In the genomic region with DNA sequence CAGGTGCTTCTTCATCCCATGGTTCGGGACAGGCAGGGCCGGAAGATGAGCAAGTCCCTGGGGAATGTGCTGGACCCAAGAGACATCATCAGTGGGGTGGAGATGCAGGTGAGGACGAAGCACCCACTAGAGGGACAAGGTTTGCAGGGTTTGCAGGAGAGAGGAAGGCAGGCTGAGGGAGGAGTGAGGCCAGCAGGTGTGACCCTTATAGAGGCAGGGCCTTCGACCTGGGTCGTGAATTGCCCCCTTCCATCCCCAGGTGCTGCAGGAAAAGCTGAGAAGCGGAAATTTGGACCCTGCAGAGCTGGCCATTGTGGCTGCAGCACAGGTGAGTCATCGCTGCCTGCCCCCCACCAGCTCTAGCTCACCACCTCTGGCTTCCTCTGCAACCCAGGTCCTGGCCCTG, we compare ENCODE assay signal across 29 cellular contexts. TPM values are rescaled to one million over a fixed set of nuclear protein-coding genes. Genes with fewer than 3 reads are reported as not detected.
DNase-seq lines count a peak whose midpoint lies in the region; ATAC-seq, FAIRE-seq and TF ChIP-seq lines count a peak whose summit lies in the region.
"Had no signal": no experiment of that assay in that cellular context is flagged by ENCODE, and none has a peak within 500 bp of the region (broad histone marks: within the 10 kb centered on the region; RNA-seq: fewer than 3 reads in every experiment).

No MANE protein-coding gene starts in this region.

- no TSS peak for BruUV-seq in Caco-2 (replicated peaks; lab: Mats Ljungman, UMichigan)
- BruUV-seq in HCT116 (replicated peaks; lab: Mats Ljungman, UMichigan): no TSS peak

- CTCF ChIA-PET in Caco-2 (lab: Charles Lee): no interaction called here
- CTCF ChIA-PET in HCT116 (lab: Charles Lee): no interaction called here

- H3K27ac ChIP-seq in HCT116 (ENCODE audit: low read depth, low read length) (no peak overlapping the region), right atrium auricular region (no peak overlapping the region)
- H3K27ac ChIP-seq: ascending aorta, parathyroid adenoma, thoracic aorta had no signal

- H3K9me3 Mint-ChIP-seq in Caco-2 (ENCODE audit: unreplicated experiment): no peaks in the 10 kb centered on the region
- H3K9me3 Mint-ChIP-seq: central memory CD8-positive, alpha-beta T cell; IgD-negative memory B cell; natural killer cell had no signal

- POLR2A ChIA-PET in Caco-2 (lab: Charles Lee) (no interaction called here), HCT116 (lab: Charles Lee) (no interaction called here)

- no peaks in the 10 kb centered on the region for H3K79me2 ChIP-seq in HCT116 (ENCODE audit: insufficient read depth, low read length)
- H3K79me2 ChIP-seq: parathyroid adenoma had no signal

- no peak for FAIRE-seq in bronchial epithelial cell (lab: Jason Lieb, UNC)
- FAIRE-seq: GM12892, GM19239 had no signal

- peaks cover 6% of the 10 kb centered on the region for H3K4me1 Mint-ChIP-seq in Caco-2 (ENCODE audit: low read depth, unreplicated experiment)
- H3K4me1 Mint-ChIP-seq: activated CD4-positive, alpha-beta T cell treated with anti-CD3 and anti-CD28 coated beads for 36 hours; CD14-positive monocyte; central memory CD8-positive, alpha-beta T cell; natural killer cell had no signal

- no peaks in the 10 kb centered on the region for H3K27me3 ChIP-seq in Caco-2 (replicated peaks; ENCODE audit: control insufficient read depth, insufficient read depth, low read length)
- no peaks in the 10 kb centered on the region for H3K27me3 ChIP-seq in HCT116 (ENCODE audit: insufficient read depth, low read length)
- no peaks in the 10 kb centered on the region for H3K27me3 ChIP-seq in bronchial epithelial cell (ENCODE audit: control insufficient read depth, insufficient read depth, low read length)
- no peaks in the 10 kb centered on the region for H3K27me3 ChIP-seq in right atrium auricular region
- H3K27me3 ChIP-seq: ascending aorta had no signal

- DNase-seq in Caco-2 (no peak), HCT116 (ENCODE audit: low read depth, low spot score) (no peak), bronchial epithelial cell (ENCODE audit: low read depth) (peak; percentile 52), kidney tubule cell (ENCODE audit: low spot score) (peak; percentile 89), ecto neural progenitor cell (ENCODE audit: low spot score) (no peak), right atrium auricular region (ENCODE audit: low spot score) (no peak)
- DNase-seq: activated CD4-positive, alpha-beta T cell treated with anti-CD3 and anti-CD28 coated beads for 36 hours; activated naive CD4-positive, alpha-beta T cell treated with anti-CD3 and anti-CD28 coated beads, Interleukin-2, amount 50 U/mL, for 16 hours; head of caudate nucleus; natural killer cell; NCI-H1105 treated with DMSO at 0.1 percent for 48 hours; NCI-H2081; NCI-H446; right cardiac atrium; stimulated activated CD4-positive, alpha-beta T cell treated with anti-CD3 and anti-CD28 coated beads, Interleukin-4, amount 100 ng/mL, for 24 hours; stimulated activated naive CD4-positive, alpha-beta T cell treated with Interleukin-2 at 50 U/mL for 16 hours; T-helper 2 cell had no signal

- no peak for TF ChIP-seq RAD21 in HCT116 (IDR thresholded peaks at IDR 0.05; ENCODE audit: low read depth)

- H3K4me1 ChIP-seq in Caco-2 (no peaks in the 10 kb centered on the region), HCT116 (ENCODE audit: control insufficient read depth in 1 of 2, insufficient read depth in 2 of 2, low read length in 2 of 2) (peaks cover 0 to 24% of the 10 kb centered on the region in 2 experiments; a peak in 1 of 4 replicates), right atrium auricular region (peaks cover 0 to 11% of the 10 kb centered on the region in 2 donors)
- H3K4me1 ChIP-seq: ascending aorta, parathyroid adenoma had no signal

- ATAC-seq in HCT116 (peak; percentile 50; the same call in 1 of the 2 replicates), GM18858 (IDR thresholded peaks at IDR 0.05; ENCODE audit: unreplicated experiment) (no peak)
- ATAC-seq: activated CD4-positive, alpha-beta T cell treated with anti-CD3 and anti-CD28 coated beads for 36 hours; left lobe of liver; natural killer cell; right cardiac atrium had no signal

- RAD21 ChIA-PET in HCT116 (lab: Charles Lee; ENCODE audit: low non-redundant PET in 1 of 2, low total read pairs in 2 of 2, uncharacterized antibody in 2 of 2, unreplicated experiment in 2 of 2): no interaction called here

- H3K4me3 ChIP-seq in Caco-2 (ENCODE audit: low read depth, low read length): no peak overlapping the region
- H3K4me3 ChIP-seq in HCT116 (replicated peaks in 1 of 2; ENCODE audit: low read depth in 1 of 2, low read length in 2 of 2): no peak overlapping the region
- no peak overlapping the region for H3K4me3 ChIP-seq in bronchial epithelial cell (ENCODE audit: low read depth, low read length)
- no peak overlapping the region for H3K4me3 ChIP-seq in right atrium auricular region
- H3K4me3 ChIP-seq: ascending aorta, thoracic aorta had no signal

- no peak for TF ChIP-seq POLR2A in HCT116 (IDR thresholded peaks at IDR 0.05; ENCODE audit: borderline replicate concordance, extremely low read depth, insufficient read depth, insufficient read length)

- no peak overlapping the region for H3K4me3 Mint-ChIP-seq in Caco-2 (ENCODE audit: unreplicated experiment)
- H3K4me3 Mint-ChIP-seq: activated CD4-positive, alpha-beta T cell treated with anti-CD3 and anti-CD28 coated beads for 36 hours; CD14-positive monocyte; central memory CD8-positive, alpha-beta T cell; IgD-negative memory B cell; natural killer cell had no signal

- H3K9ac ChIP-seq in HCT116 (ENCODE audit: low read length): no peak overlapping the region
- H3K9ac ChIP-seq: parathyroid adenoma had no signal

- no peaks in the 10 kb centered on the region for H3K27me3 Mint-ChIP-seq in Caco-2 (ENCODE audit: insufficient read depth, unreplicated experiment)
- H3K27me3 Mint-ChIP-seq: activated CD4-positive, alpha-beta T cell treated with anti-CD3 and anti-CD28 coated beads for 36 hours; central memory CD8-positive, alpha-beta T cell; IgD-negative memory B cell had no signal

- peak overlapping the region; percentile 38 for H3K27ac Mint-ChIP-seq in Caco-2 (ENCODE audit: unreplicated experiment)
- H3K27ac Mint-ChIP-seq: activated CD4-positive, alpha-beta T cell treated with anti-CD3 and anti-CD28 coated beads for 36 hours; CD14-positive monocyte; IgD-negative memory B cell; natural killer cell had no signal

- H4K20me1 ChIP-seq in HCT116 (ENCODE audit: insufficient read depth): no peaks in the 10 kb centered on the region

- no peaks in the 10 kb centered on the region for H3K36me3 ChIP-seq in Caco-2 (ENCODE audit: control insufficient read depth, insufficient read depth, low read length)
- peaks cover 14 to 21% of the 10 kb centered on the region in 2 experiments; a peak in 3 of 4 replicates for H3K36me3 ChIP-seq in HCT116 (ENCODE audit: control insufficient read depth in 1 of 2, insufficient read depth in 2 of 2, low read length in 2 of 2)
- peaks cover 32% of the 10 kb centered on the region for H3K36me3 ChIP-seq in bronchial epithelial cell (ENCODE audit: control insufficient read depth, insufficient read depth, low read length)
- H3K36me3 ChIP-seq in right atrium auricular region: peaks cover 61% of the 10 kb centered on the region

- TF ChIP-seq CTCF in Caco-2 (IDR thresholded peaks at IDR 0.05; ENCODE audit: insufficient read depth in 1 of 2, low read depth in 1 of 2, low read length in 1 of 2, severe bottlenecking in 1 of 2, unreplicated experiment in 1 of 2) (no peak), HCT116 (IDR thresholded peaks at IDR 0.05 in 2 of 3, conservative IDR thresholded peaks at IDR 0.05 in 1 of 3; ENCODE audit: borderline replicate concordance in 1 of 3, insufficient read depth in 1 of 3, low read depth in 2 of 3, low read length in 2 of 3) (no peak), bronchial epithelial cell (IDR thresholded peaks at IDR 0.05; ENCODE audit: insufficient read depth, low read length, severe bottlenecking) (no peak), right atrium auricular region (IDR thresholded peaks at IDR 0.05) (no peak)

- H3K9me3 ChIP-seq in Caco-2: no peaks in the 10 kb centered on the region
- H3K9me3 ChIP-seq in HCT116 (ENCODE audit: control insufficient read depth in 1 of 2, insufficient read depth in 1 of 2, low read depth in 1 of 2, low read length in 2 of 2): no peaks in the 10 kb centered on the region
- no peaks in the 10 kb centered on the region for H3K9me3 ChIP-seq in right atrium auricular region
- H3K9me3 ChIP-seq: ascending aorta, thoracic aorta had no signal

- H3K9me2 ChIP-seq in HCT116 (ENCODE audit: insufficient read depth): no peaks in the 10 kb centered on the region

- peaks cover 20% of the 10 kb centered on the region for H3K36me3 Mint-ChIP-seq in Caco-2 (ENCODE audit: insufficient read depth, unreplicated experiment)
- H3K36me3 Mint-ChIP-seq: natural killer cell had no signal

- intact Hi-C loops in Caco-2 (cut with micrococcal nuclease; ENCODE audit: unreplicated experiment) (no loop called here), HCT116 (cut with micrococcal nuclease) (no loop called here)

- H3K4me2 ChIP-seq in HCT116 (ENCODE audit: low read length): 0 out of 2 replicates have a peak overlapping the region, but pooled peaks have one; percentile 1

- no peak overlapping the region for H2AFZ ChIP-seq in HCT116 (ENCODE audit: low read depth, low read length, poor library complexity, severe bottlenecking)
- H2AFZ ChIP-seq: parathyroid adenoma had no signal

TF ChIP-seq in HCT116, 20 proteins besides CTCF, POLR2A, EP300 and RAD21 (continues in another document):
- no peak for TF ChIP-seq EGR1 (IDR thresholded peaks at IDR 0.05; ENCODE audit: low read depth)
- TF ChIP-seq SIN3A (IDR thresholded peaks at IDR 0.05; ENCODE audit: low read depth): no peak

RNA-seq across cellular contexts. Expression of a gene that starts 8.4 kb away (rescaled TPM):
- total RNA-seq in Caco-2 (2022) (32.1 and 37.5 TPM in 2 replicates), HCT116 (2021; ENCODE audit: unreplicated experiment) (39.8 TPM), bronchial epithelial cell (24.6 and 26.3 TPM in 2 replicates), right atrium auricular region (10 to 100 TPM; 12.1 to 13.6 TPM)
- 25.8 and 27.3 TPM in 2 replicates for polyA plus RNA-seq in HCT116 (2012)

RNA-seq across cellular contexts. Expression of a gene that starts 9.5 kb away (rescaled TPM):
- total RNA-seq in Caco-2 (2022) (6.6 and 9.6 TPM in 2 replicates), HCT116 (2021; ENCODE audit: unreplicated experiment) (not detected), bronchial epithelial cell (not detected in 2 replicates), right atrium auricular region (not detected)
- not detected in 2 replicates for polyA plus RNA-seq in HCT116 (2012)
- total RNA-seq: activated CD4-positive, alpha-beta T cell treated with anti-CD3 and anti-CD28 coated beads for 36 hours; ascending aorta; dermis microvascular lymphatic vessel endothelial cell; left lobe of liver; natural killer cell; SK-MEL-5; thoracic aorta had no signal
- polyA plus RNA-seq: CD14-positive monocyte, right cardiac atrium had no signal

RNA-seq across cellular contexts. Expression of a gene that starts 14.4 kb away (rescaled TPM):
- total RNA-seq in Caco-2 (2022) (40.6 and 43.6 TPM in 2 replicates), HCT116 (2021; ENCODE audit: unreplicated experiment) (59.7 TPM), bronchial epithelial cell (10.0 and 10.6 TPM in 2 replicates), right atrium auricular region (1 to 10 TPM; 3.6 to 4.0 TPM)
- 27.3 and 35.0 TPM in 2 replicates for polyA plus RNA-seq in HCT116 (2012)

RNA-seq across cellular contexts. Expression of a gene that starts 18.3 kb away (rescaled TPM):
- total RNA-seq in Caco-2 (2022) (0.16 TPM in 1 of 2 replicates, not detected in the other), HCT116 (2021; ENCODE audit: unreplicated experiment) (0.15 TPM), bronchial epithelial cell (under 0.01 TPM in 1 of 2 replicates, not detected in the other), right atrium auricular region (not detected)
- polyA plus RNA-seq in HCT116 (2012): 0.02 and 0.04 TPM in 2 replicates
- total RNA-seq: activated CD4-positive, alpha-beta T cell treated with anti-CD3 and anti-CD28 coated beads for 36 hours; ascending aorta; dermis microvascular lymphatic vessel endothelial cell; left lobe of liver; natural killer cell; right cardiac atrium; SK-MEL-5 had no signal
- polyA plus RNA-seq: CD14-positive monocyte, IgD-negative memory B cell, right cardiac atrium had no signal

RNA-seq across cellular contexts. Expression of a gene that starts 38.1 kb away (rescaled TPM):
- total RNA-seq in Caco-2 (2022) (113 and 115 TPM in 2 replicates), HCT116 (2021; ENCODE audit: unreplicated experiment) (211 TPM), bronchial epithelial cell (149 and 194 TPM in 2 replicates), right atrium auricular region (100 to 1,000 TPM in 1 of 2 donors, 10 to 100 TPM in 1; 61.7 to 106 TPM)
- polyA plus RNA-seq in HCT116 (2012): 138 and 167 TPM in 2 replicates

Comparison
In these comparisons a context has a peak if more than half of its experiments do, and no peak if none do; other contexts are left out.
1. DNase-seq: peak in bronchial epithelial cell (single experiment) and kidney tubule cell (single experiment); none in Caco-2 (0 of 2), HCT116 (single experiment), ecto neural progenitor cell (single experiment) and right atrium auricular region (single experiment).